Comparison of ENCODE assay signal across 1 cellular context in the genomic region with DNA sequence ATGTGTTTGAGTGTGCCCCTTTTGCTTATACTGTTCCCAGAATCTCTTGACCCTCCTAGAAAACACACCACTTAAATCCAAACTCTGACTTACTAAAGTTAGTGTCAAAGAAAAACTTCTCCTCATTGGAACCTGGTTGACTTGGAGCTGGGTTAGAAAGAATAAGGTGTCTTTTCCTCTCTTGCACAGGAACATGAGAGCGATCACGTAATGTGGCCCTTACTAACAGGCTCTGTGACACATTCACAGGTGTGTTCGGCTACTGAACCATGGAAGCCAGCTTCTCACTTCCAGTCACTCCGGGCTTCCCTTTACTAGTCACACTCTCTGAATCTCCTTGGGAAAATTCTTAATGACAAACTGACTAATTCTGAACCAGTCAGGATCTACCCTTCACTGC.
TF ChIP-seq lines count a peak whose summit lies in the region.

No MANE protein-coding gene starts in this region.

TF ChIP-seq in GM23338, 12 proteins besides CTCF, POLR2A, EP300 and RAD21 (continued from another document):
- TF ChIP-seq, protein P1, sequence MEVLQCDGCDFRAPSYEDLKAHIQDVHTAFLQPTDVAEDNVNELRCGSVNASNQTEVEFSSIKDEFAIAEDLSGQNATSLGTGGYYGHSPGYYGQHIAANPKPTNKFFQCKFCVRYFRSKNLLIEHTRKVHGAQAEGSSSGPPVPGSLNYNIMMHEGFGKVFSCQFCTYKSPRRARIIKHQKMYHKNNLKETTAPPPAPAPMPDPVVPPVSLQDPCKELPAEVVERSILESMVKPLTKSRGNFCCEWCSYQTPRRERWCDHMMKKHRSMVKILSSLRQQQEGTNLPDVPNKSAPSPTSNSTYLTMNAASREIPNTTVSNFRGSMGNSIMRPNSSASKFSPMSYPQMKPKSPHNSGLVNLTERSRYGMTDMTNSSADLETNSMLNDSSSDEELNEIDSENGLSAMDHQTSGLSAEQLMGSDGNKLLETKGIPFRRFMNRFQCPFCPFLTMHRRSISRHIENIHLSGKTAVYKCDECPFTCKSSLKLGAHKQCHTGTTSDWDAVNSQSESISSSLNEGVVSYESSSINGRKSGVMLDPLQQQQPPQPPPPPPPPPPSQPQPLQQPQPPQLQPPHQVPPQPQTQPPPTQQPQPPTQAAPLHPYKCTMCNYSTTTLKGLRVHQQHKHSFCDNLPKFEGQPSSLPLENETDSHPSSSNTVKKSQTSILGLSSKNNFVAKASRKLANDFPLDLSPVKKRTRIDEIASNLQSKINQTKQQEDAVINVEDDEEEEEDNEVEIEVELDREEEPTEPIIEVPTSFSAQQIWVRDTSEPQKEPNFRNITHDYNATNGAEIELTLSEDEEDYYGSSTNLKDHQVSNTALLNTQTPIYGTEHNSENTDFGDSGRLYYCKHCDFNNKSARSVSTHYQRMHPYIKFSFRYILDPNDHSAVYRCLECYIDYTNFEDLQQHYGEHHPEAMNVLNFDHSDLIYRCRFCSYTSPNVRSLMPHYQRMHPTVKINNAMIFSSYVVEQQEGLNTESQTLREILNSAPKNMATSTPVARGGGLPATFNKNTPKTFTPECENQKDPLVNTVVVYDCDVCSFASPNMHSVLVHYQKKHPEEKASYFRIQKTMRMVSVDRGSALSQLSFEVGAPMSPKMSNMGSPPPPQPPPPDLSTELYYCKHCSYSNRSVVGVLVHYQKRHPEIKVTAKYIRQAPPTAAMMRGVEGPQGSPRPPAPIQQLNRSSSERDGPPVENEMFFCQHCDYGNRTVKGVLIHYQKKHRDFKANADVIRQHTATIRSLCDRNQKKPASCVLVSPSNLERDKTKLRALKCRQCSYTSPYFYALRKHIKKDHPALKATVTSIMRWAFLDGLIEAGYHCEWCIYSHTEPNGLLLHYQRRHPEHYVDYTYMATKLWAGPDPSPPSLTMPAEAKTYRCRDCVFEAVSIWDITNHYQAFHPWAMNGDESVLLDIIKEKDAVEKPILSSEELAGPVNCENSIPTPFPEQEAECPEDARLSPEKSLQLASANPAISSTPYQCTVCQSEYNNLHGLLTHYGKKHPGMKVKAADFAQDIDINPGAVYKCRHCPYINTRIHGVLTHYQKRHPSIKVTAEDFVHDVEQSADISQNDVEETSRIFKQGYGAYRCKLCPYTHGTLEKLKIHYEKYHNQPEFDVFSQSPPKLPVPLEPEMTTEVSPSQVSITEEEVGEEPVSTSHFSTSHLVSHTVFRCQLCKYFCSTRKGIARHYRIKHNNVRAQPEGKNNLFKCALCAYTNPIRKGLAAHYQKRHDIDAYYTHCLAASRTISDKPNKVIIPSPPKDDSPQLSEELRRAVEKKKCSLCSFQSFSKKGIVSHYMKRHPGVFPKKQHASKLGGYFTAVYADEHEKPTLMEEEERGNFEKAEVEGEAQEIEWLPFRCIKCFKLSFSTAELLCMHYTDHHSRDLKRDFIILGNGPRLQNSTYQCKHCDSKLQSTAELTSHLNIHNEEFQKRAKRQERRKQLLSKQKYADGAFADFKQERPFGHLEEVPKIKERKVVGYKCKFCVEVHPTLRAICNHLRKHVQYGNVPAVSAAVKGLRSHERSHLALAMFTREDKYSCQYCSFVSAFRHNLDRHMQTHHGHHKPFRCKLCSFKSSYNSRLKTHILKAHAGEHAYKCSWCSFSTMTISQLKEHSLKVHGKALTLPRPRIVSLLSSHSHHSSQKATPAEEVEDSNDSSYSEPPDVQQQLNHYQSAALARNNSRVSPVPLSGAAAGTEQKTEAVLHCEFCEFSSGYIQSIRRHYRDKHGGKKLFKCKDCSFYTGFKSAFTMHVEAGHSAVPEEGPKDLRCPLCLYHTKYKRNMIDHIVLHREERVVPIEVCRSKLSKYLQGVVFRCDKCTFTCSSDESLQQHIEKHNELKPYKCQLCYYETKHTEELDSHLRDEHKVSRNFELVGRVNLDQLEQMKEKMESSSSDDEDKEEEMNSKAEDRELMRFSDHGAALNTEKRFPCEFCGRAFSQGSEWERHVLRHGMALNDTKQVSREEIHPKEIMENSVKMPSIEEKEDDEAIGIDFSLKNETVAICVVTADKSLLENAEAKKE (CRISPR knock-in tag; IDR thresholded peaks at IDR 0.05), result no peak
- TF ChIP-seq NANOG (IDR thresholded peaks at IDR 0.05; ENCODE audit: borderline replicate concordance) (no peak), POLR2AphosphoS5 (IDR thresholded peaks at IDR 0.05; ENCODE audit: low read depth) (no peak)
